ENCODE assay signal across 20 cellular contexts in the genomic region with DNA sequence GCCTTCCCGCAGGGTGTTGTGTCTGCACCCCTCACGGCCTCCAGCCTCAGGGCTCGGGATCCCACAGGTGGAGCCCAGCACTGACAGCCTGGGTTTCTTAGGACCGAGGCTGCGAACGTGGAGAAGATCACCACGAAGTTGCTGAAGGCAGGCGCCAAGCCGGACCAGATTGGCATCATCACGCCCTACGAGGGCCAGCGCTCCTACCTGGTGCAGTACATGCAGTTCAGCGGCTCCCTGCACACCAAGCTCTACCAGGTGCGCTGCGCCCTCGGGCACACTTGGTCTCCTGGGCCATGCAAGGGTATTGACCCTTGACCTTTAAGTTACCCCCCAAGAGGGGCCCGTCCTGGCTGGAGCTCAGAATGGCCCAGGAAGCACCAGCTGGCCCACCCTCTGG. TPM values are rescaled to one million over a fixed set of nuclear protein-coding genes. Genes with fewer than 3 reads are reported as not detected.
DNase-seq lines count a peak whose midpoint lies in the region; ATAC-seq, FAIRE-seq and TF ChIP-seq lines count a peak whose summit lies in the region.
"Had no signal": no experiment of that assay in that cellular context is flagged by ENCODE, and none has a peak within 500 bp of the region (broad histone marks: within the 10 kb centered on the region; RNA-seq: fewer than 3 reads in every experiment).

No MANE protein-coding gene starts in this region.

- H3K9me3 Mint-ChIP-seq in stimulated activated effector memory CD8-positive, alpha-beta T cell treated with anti-CD3 and anti-CD28 coated beads, Interleukin-12 subunit alpha, Interleukin-12 subunit beta, amount 100 ng/mL, for 72 hours = no peaks in the 10 kb centered on the region
- H3K9me3 Mint-ChIP-seq: CD4-positive, alpha-beta T cell; H9 had no signal

- H3K36me3 Mint-ChIP-seq in stimulated activated effector memory CD8-positive, alpha-beta T cell treated with anti-CD3 and anti-CD28 coated beads, Interleukin-12 subunit alpha, Interleukin-12 subunit beta, amount 100 ng/mL, for 72 hours = peaks cover 93% of the 10 kb centered on the region

- H3K27ac Mint-ChIP-seq in stimulated activated effector memory CD8-positive, alpha-beta T cell treated with anti-CD3 and anti-CD28 coated beads, Interleukin-12 subunit alpha, Interleukin-12 subunit beta, amount 100 ng/mL, for 72 hours = peak overlapping the region; percentile 83
- H3K27ac Mint-ChIP-seq: CD4-positive, alpha-beta T cell had no signal

- ATAC-seq in stimulated activated effector memory CD8-positive, alpha-beta T cell treated with anti-CD3 and anti-CD28 coated beads, Interleukin-12 subunit alpha, Interleukin-12 subunit beta, amount 100 ng/mL, for 72 hours = no peak
- no peak for ATAC-seq in left cardiac atrium
- ATAC-seq: Panc1 had no signal

- H3K9me3 ChIP-seq in BLaER1 treated with 17β-estradiol and CSF1 and Interleukin-3, amounts not matched to agents 10 nM and 100 nM (replicated peaks in 1 of 11) = no peaks in the 10 kb centered on the region
- H3K9me3 ChIP-seq: SK-N-SH had no signal

- H4K20me1 ChIP-seq in BLaER1 treated with 17β-estradiol and CSF1 and Interleukin-3, amounts not matched to agents 10 nM and 100 nM = peaks cover 76 to 100% (median 93%) of the 10 kb centered on the region in 11 experiments; a peak in 21 of 22 replicates

- no peak for FAIRE-seq in D721Med (lab: Jason Lieb, UNC)

- H3K9ac ChIP-seq in BLaER1 treated with 17β-estradiol and CSF1 and Interleukin-3, amounts not matched to agents 10 nM and 100 nM = peak overlapping the region in 5 of 11 experiments; percentile 7 to 38 (median 14); a peak in 4 of 22 replicates
- H3K9ac ChIP-seq: SK-N-SH had no signal

- H3K4me3 Mint-ChIP-seq in stimulated activated effector memory CD8-positive, alpha-beta T cell treated with anti-CD3 and anti-CD28 coated beads, Interleukin-12 subunit alpha, Interleukin-12 subunit beta, amount 100 ng/mL, for 72 hours = no peak overlapping the region
- H3K4me3 Mint-ChIP-seq: CD4-positive, alpha-beta T cell; H9 had no signal

- H3K4me3 ChIP-seq in BLaER1 treated with 17β-estradiol and CSF1 and Interleukin-3, amounts not matched to agents 10 nM and 100 nM = no peak overlapping the region

- H3K27me3 ChIP-seq in BLaER1 treated with 17β-estradiol and CSF1 and Interleukin-3, amounts not matched to agents 10 nM and 100 nM = no peaks in the 10 kb centered on the region

- DNase-seq in RWPE1 (ENCODE audit: low spot score) (no peak), NCI-H1105 (lab: John Stamatoyannopoulos, UW) (no peak), left cardiac atrium (no peak), D721Med (ENCODE audit: insufficient read length, low spot score) (no peak)
- DNase-seq in stimulated activated effector memory CD8-positive, alpha-beta T cell treated with anti-CD3 and anti-CD28 coated beads, Interleukin-12 subunit alpha, Interleukin-12 subunit beta, amount 100 ng/mL, for 72 hours (ENCODE audit: low spot score in 2 of 2) = no peak
- DNase-seq: ACHN; AML-193; CD4-positive, alpha-beta T cell; DMS53; H9; IMR-90; NCI-H1417; NCI-H187 treated with DMSO at 0.1 percent for 48 hours; NCI-H2171; NCI-H748 treated with DMSO at 0.1 percent for 48 hours; SHP77; SK-N-SH had no signal

- H3K4me1 ChIP-seq in BLaER1 treated with 17β-estradiol and CSF1 and Interleukin-3, amounts not matched to agents 10 nM and 100 nM = peaks cover 31 to 42% (median 37%) of the 10 kb centered on the region in 10 experiments

- peak overlapping the region in 5 of 11 experiments; percentile 4 to 13 (median 6); a peak in 2 of 22 replicates for H3K27ac ChIP-seq in BLaER1 treated with 17β-estradiol and CSF1 and Interleukin-3, amounts not matched to agents 10 nM and 100 nM
- H3K27ac ChIP-seq in RWPE1 (peak overlapping the region; percentile 48), cingulate gyrus (ENCODE audit: low read depth, low read length) (peak overlapping the region; percentile 19)

- H3K4me2 ChIP-seq in BLaER1 treated with 17β-estradiol and CSF1 and Interleukin-3, amounts not matched to agents 10 nM and 100 nM = peak overlapping the region; percentile 16 to 65 (median 46); a peak in 21 of 22 replicates
- H3K4me2 ChIP-seq: SK-N-SH had no signal

- POLR2A ChIA-PET in RWPE1 (lab: Yijun Ruan, JAX; ENCODE audit: low non-redundant PET) = no interaction called here

- CTCF ChIA-PET in RWPE1 (lab: Yijun Ruan, JAX) = no interaction called here

- peaks cover 100% of the 10 kb centered on the region in 11 experiments for H3K36me3 ChIP-seq in BLaER1 treated with 17β-estradiol and CSF1 and Interleukin-3, amounts not matched to agents 10 nM and 100 nM

- intact Hi-C loops in left cardiac atrium (cut with DNase I) = loop anchor here in 1 of 2 donors (10.0 kb wide), 1 partner anchor 406 kb away; no protein-coding TSS in a partner anchor

- no peaks in the 10 kb centered on the region for H3K4me1 Mint-ChIP-seq in stimulated activated effector memory CD8-positive, alpha-beta T cell treated with anti-CD3 and anti-CD28 coated beads, Interleukin-12 subunit alpha, Interleukin-12 subunit beta, amount 100 ng/mL, for 72 hours
- H3K4me1 Mint-ChIP-seq: H9 had no signal

- no peak for TF ChIP-seq CTCF in RWPE1 (conservative IDR thresholded peaks at IDR 0.05; ENCODE audit: low read depth)
- TF ChIP-seq CTCF in D721Med (IDR thresholded peaks at IDR 0.05; ENCODE audit: insufficient read depth, missing control alignments) = no peak

RNA-seq across cellular contexts. Expression of gene UPF1, which starts 29.0 kb away (rescaled TPM):
- 10 to 100 TPM; 33.9 to 41.1 TPM for total RNA-seq in left cardiac atrium

RNA-seq across cellular contexts. Expression of gene CERS1, which starts 35.2 kb away (rescaled TPM):
- total RNA-seq in left cardiac atrium = 1 to 10 TPM in 1 of 2 donors, under 1 TPM in 1; 0.80 to 2.1 TPM
- total RNA-seq: CD4-positive, alpha-beta T cell had no signal

RNA-seq across cellular contexts. Expression of gene COPE, which starts 58.5 kb away (rescaled TPM):
- total RNA-seq in left cardiac atrium = 100 to 1,000 TPM; 136 to 149 TPM

RNA-seq across cellular contexts. Expression of gene DDX49, which starts 58.8 kb away (rescaled TPM):
- 10 to 100 TPM; 23.6 to 24.2 TPM for total RNA-seq in left cardiac atrium
